8 cellular contexts compared by ENCODE assay signal in genomic region chr12:68332726-68333630, GRCh38. TPM values are rescaled to one million over a fixed set of nuclear protein-coding genes. Genes with fewer than 3 reads are reported as not detected.
DNase-seq lines count a peak whose midpoint lies in the region; ATAC-seq, FAIRE-seq and TF ChIP-seq lines count a peak whose summit lies in the region.

No MANE protein-coding gene starts in this region.

- peak overlapping the region; percentile 46 for H3K27ac Mint-ChIP-seq in MCF 10A (ENCODE audit: low read depth, unreplicated experiment)

- ATAC-seq in A549, result no peak
- ATAC-seq in mucosa of descending colon, result no peak
- ATAC-seq in omental fat pad (ENCODE audit: low FRiP score), result no peak
- ATAC-seq in HG03460 (IDR thresholded peaks at IDR 0.05; ENCODE audit: unreplicated experiment), result no peak
- no peak for ATAC-seq in GM18498 (IDR thresholded peaks at IDR 0.05; ENCODE audit: unreplicated experiment)

- H3K4me1 ChIP-seq in A549, result peaks cover 22% of the 10 kb centered on the region
- H3K4me1 ChIP-seq in mucosa of descending colon (ENCODE audit: low read depth), result no peaks in the 10 kb centered on the region

- H3K27me3 ChIP-seq in HL-60 (ENCODE audit: insufficient read depth, poor library complexity, severe bottlenecking), result no peaks in the 10 kb centered on the region

- DNase-seq in A549 (ENCODE audit: low read depth in 1 of 2, low spot score in 1 of 2) (no peak), HL-60 (ENCODE audit: low read depth in 1 of 2, low spot score in 1 of 2) (no peak), MCF 10A (ENCODE audit: unreplicated experiment) (no peak), mucosa of descending colon (no peak), omental fat pad (ENCODE audit: low spot score) (no peak), GM12892 (ENCODE audit: insufficient read length) (no peak)

- peaks cover 45% of the 10 kb centered on the region for H3K4me1 Mint-ChIP-seq in MCF 10A (ENCODE audit: insufficient read depth, unreplicated experiment)

- TF ChIP-seq EP300 in A549 (IDR thresholded peaks at IDR 0.05), result no peak

- intact Hi-C loops in MCF 10A (cut with micrococcal nuclease), result loop anchor here (10.0 kb wide), 1 partner anchor 472 kb away; the partner anchor contains the start of gene MDM2
- intact Hi-C loops in mucosa of descending colon (cut with DNase I, micrococcal nuclease), result no loop called here

- WGBS in A549 (ENCODE audit: missing lambda C conversion rate), result 49% methylated on average over 18 of the region's 18 CpGs

- TSS peak; percentile 71 for BruUV-seq in MCF 10A (replicated peaks; lab: Mats Ljungman, UMichigan)

- TF ChIP-seq CTCF in A549 (IDR thresholded peaks at IDR 0.05) (no peak), HL-60 (IDR thresholded peaks at IDR 0.05; ENCODE audit: insufficient read depth, low read length) (no peak), MCF 10A (IDR thresholded peaks at IDR 0.05; ENCODE audit: unreplicated experiment) (no peak), mucosa of descending colon (IDR thresholded peaks at IDR 0.05) (no peak), omental fat pad (IDR thresholded peaks at IDR 0.05) (no peak)

- H3K36me3 Mint-ChIP-seq in MCF 10A (ENCODE audit: insufficient read depth, unreplicated experiment), result no peaks in the 10 kb centered on the region

- no peaks in the 10 kb centered on the region for H3K9me3 Mint-ChIP-seq in MCF 10A (ENCODE audit: unreplicated experiment)

- POLR2A ChIA-PET in A549 (lab: Yijun Ruan, JAX), result no interaction called here
- POLR2A ChIA-PET in MCF 10A (lab: Yijun Ruan, JAX), result interaction anchor here (0.7 to 1.7 kb wide), 10 partner anchors 10 to 480 kb away, joined by 3 to 7 read pairs (median 3); partner anchors contain the start of gene NUP107

- peak overlapping the region; percentile 73 to 84 for H3K27ac ChIP-seq in A549
- H3K27ac ChIP-seq in HL-60 (replicated peaks), result peak overlapping the region; percentile 85

- no peaks in the 10 kb centered on the region for H3K9me3 ChIP-seq in A549
- H3K9me3 ChIP-seq in mucosa of descending colon, result no peaks in the 10 kb centered on the region

- no peaks in the 10 kb centered on the region for H3K27me3 Mint-ChIP-seq in MCF 10A (ENCODE audit: insufficient read depth, unreplicated experiment)

- H3K4me3 Mint-ChIP-seq in MCF 10A (ENCODE audit: unreplicated experiment), result peak overlapping the region; percentile 83

- H3K4me3 ChIP-seq in A549 (peak overlapping the region; percentile 85), HL-60 (replicated peaks; ENCODE audit: insufficient read depth, low read length) (peak overlapping the region; percentile 83), mucosa of descending colon (peak overlapping the region; percentile 52)

- H3K36me3 ChIP-seq in mucosa of descending colon (ENCODE audit: low read depth), result no peaks in the 10 kb centered on the region

- TF ChIP-seq RAD21 in A549 (conservative IDR thresholded peaks at IDR 0.05 in 1 of 2, IDR thresholded peaks at IDR 0.05 in 1 of 2), result no peak

- no peak for FAIRE-seq in A549 (lab: Jason Lieb, UNC)
- FAIRE-seq in GM12892 (lab: Jason Lieb, UNC), result no peak

- CTCF ChIA-PET in A549 (lab: Yijun Ruan, JAX) (interaction anchor here (0.8 to 1.0 kb wide), 3 partner anchors 16 to 276 kb away, joined by 3 read pairs; no protein-coding TSS in a partner anchor), MCF 10A (lab: Yijun Ruan, JAX) (interaction anchor here (1.4 kb wide), 2 partner anchors 16 to 414 kb away, joined by 5 to 9 read pairs; no protein-coding TSS in a partner anchor)

- H3K4me2 ChIP-seq in A549, result peak overlapping the region; percentile 95

- TF ChIP-seq POLR2A in A549 (IDR thresholded peaks at IDR 0.05; ENCODE audit: low read length) (no peak), GM12892 (IDR thresholded peaks at IDR 0.05; ENCODE audit: low read depth, low read length) (no peak)

TF ChIP-seq in A549, 52 proteins besides CTCF, POLR2A, EP300 and RAD21:
- TF ChIP-seq JUNB (IDR thresholded peaks at IDR 0.05), result no peak
- no peak for TF ChIP-seq MYC (IDR thresholded peaks at IDR 0.05; ENCODE audit: borderline replicate concordance, low read length)
- TF ChIP-seq RNF2 (IDR thresholded peaks at IDR 0.05; ENCODE audit: borderline replicate concordance, low read depth), result no peak
- no peak for TF ChIP-seq PHF8 (IDR thresholded peaks at IDR 0.05; ENCODE audit: borderline replicate concordance, low read depth)
- TF ChIP-seq ZC3H11A (IDR thresholded peaks at IDR 0.05), result no peak
- no peak for TF ChIP-seq MAX (IDR thresholded peaks at IDR 0.05)
- TF ChIP-seq KDM1A (IDR thresholded peaks at IDR 0.05; ENCODE audit: low read depth), result no peak
- TF ChIP-seq ZSCAN20 (CRISPR knock-in tag; IDR thresholded peaks at IDR 0.05), result no peak
- TF ChIP-seq FOXS1 (CRISPR knock-in tag; IDR thresholded peaks at IDR 0.05), result no peak
- no peak for TF ChIP-seq MAZ (IDR thresholded peaks at IDR 0.05; ENCODE audit: borderline replicate concordance, low read depth, low read length)
- no peak for TF ChIP-seq RCOR1 (IDR thresholded peaks at IDR 0.05; ENCODE audit: low read depth, low read length)
- TF ChIP-seq SREBF2 (IDR thresholded peaks at IDR 0.05), result no peak

RNA-seq across cellular contexts. Expression of gene MDM1, which starts 0.8 kb away (rescaled TPM):
- polyA plus RNA-seq in A549 (2011; rRNA removed) (17.5 and 24.5 TPM in 2 replicates), A549 (2017; fragmentation: RNase III; extraction: RNeasy Plus Mini Kit Qiagen cat#74134 plus additional on column Dnase treatment) (10.4 to 12.5 TPM (median 11.0 TPM) in 3 replicates)
- polyA plus RNA-seq in A549 (2012; cell fraction: cytosol; rRNA removed), result 4.4 and 4.5 TPM in 2 replicates
- polyA plus RNA-seq in A549 (2012; cell fraction: nucleus; rRNA removed), result 7.3 and 10.8 TPM in 2 replicates
- 5.9 and 6.5 TPM in 2 replicates for polyA minus RNA-seq in A549 (2011; rRNA and poly(A)+ RNA removed)
- total RNA-seq in MCF 10A (2022) (11.8 and 17.5 TPM in 2 replicates), mucosa of descending colon (10 to 100 TPM in 2 of 3 donors, 1 to 10 TPM in 1; 7.1 to 70.9 (median 11.5) TPM), omental fat pad (10 to 100 TPM in 2 of 4 donors, 1 to 10 TPM in 2; 9.0 to 21.8 (median 10.0) TPM)
- 18.3 TPM for polyA plus RNA-seq in GM12892 (2012; ENCODE audit: missing spikeins)
